In the genomic region with DNA sequence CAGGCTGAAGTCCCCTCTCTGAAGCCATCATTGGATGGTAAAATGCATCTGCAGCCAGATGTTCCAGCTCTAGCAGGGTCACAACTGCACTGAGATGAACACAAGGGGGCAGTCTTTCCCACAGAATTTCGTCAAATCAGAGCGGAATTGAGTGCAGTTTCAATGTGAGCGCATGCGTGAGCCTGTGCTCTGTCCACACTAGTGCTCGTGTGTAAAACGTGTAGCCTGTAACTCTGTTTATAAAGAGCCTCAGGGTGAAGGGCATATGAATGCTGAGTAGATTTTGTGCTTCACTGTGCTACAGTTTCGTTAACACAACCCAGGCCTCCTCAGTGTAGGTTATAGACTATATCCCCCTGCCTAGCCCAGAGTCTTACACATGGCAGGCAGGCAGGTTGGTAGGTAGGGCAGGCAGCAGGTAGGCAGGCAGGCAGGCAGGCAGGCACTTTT, we compare ENCODE assay signal across 8 cellular contexts.
DNase-seq lines count a peak whose midpoint lies in the region; ATAC-seq, FAIRE-seq and TF ChIP-seq lines count a peak whose summit lies in the region.

No MANE protein-coding gene starts in this region.

- H3K4me1 ChIP-seq in astrocyte (ENCODE audit: insufficient read depth, low read length) (no peaks in the 10 kb centered on the region), spleen (peaks cover 0 to 4% (median 0%) of the 10 kb centered on the region in 6 donors)

- H3K9ac ChIP-seq in astrocyte (ENCODE audit: low read length): peak overlapping the region; percentile 41

- 1 to 6% (median 2%) methylated on average over 7 of the region's 7 CpGs for WGBS in spleen, 5 donors

- TF ChIP-seq CTCF in astrocyte (IDR thresholded peaks at IDR 0.05; ENCODE audit: insufficient read depth, low read depth, low read length) (peak; percentile 89), spleen (IDR thresholded peaks at IDR 0.05 in 8 of 11, conservative IDR thresholded peaks at IDR 0.05 in 3 of 11) (peak; percentile 53 to 90 (median 77))

- H2AFZ ChIP-seq in astrocyte (ENCODE audit: low read depth, low read length): peak overlapping the region; percentile 92

- H3K27me3 ChIP-seq in astrocyte (ENCODE audit: insufficient read depth, low read length) (no peaks in the 10 kb centered on the region), spleen (replicated peaks in 1 of 7) (peaks cover 0 to 8% (median 0%) of the 10 kb centered on the region in 7 donors)

- H3K27ac Mint-ChIP-seq in astrocyte (ENCODE audit: unreplicated experiment): no peak overlapping the region

- DNase-seq in NCI-H2081 (lab: John Stamatoyannopoulos, UW) (peak; percentile 63 to 65), NCI-H2081 treated with DMSO at 0.1 percent for 48 hours (lab: John Stamatoyannopoulos, UW) (no peak), NAMALWA (ENCODE audit: low spot score) (peak; percentile 96), T-helper 1 cell (peak; percentile 34 to 79 (median 59)), astrocyte (ENCODE audit: low read depth) (peak; percentile 48), iPS DF 4.7 (ENCODE audit: extremely low read depth, low spot score) (peak; percentile 87), spleen (no peak)

- peaks cover 7% of the 10 kb centered on the region for H3K27me3 Mint-ChIP-seq in astrocyte (ENCODE audit: low read depth, unreplicated experiment)

- FAIRE-seq in astrocyte (lab: Jason Lieb, UNC): no peak

- no peak for TF ChIP-seq POLR2A in spleen (IDR thresholded peaks at IDR 0.05)

- H3K4me3 Mint-ChIP-seq in astrocyte (ENCODE audit: unreplicated experiment): peak overlapping the region; percentile 13

- H3K36me3 ChIP-seq in astrocyte (ENCODE audit: insufficient read depth, low read length): no peaks in the 10 kb centered on the region
- no peaks in the 10 kb centered on the region for H3K36me3 ChIP-seq in spleen

- ATAC-seq in HG02610 (IDR thresholded peaks at IDR 0.05; ENCODE audit: unreplicated experiment): peak; percentile 91

- no peaks in the 10 kb centered on the region for H3K36me3 Mint-ChIP-seq in astrocyte (ENCODE audit: low read depth, unreplicated experiment)

- peak overlapping the region; percentile 88 for H3K4me2 ChIP-seq in astrocyte (ENCODE audit: low read length)

- H4K20me1 ChIP-seq in astrocyte (ENCODE audit: insufficient read depth, low read length): no peaks in the 10 kb centered on the region

- no peaks in the 10 kb centered on the region for H3K9me3 Mint-ChIP-seq in astrocyte (ENCODE audit: unreplicated experiment)

- no peaks in the 10 kb centered on the region for H3K79me2 ChIP-seq in astrocyte (ENCODE audit: insufficient read depth, low read length)

- H3K9me3 ChIP-seq in astrocyte (ENCODE audit: insufficient read depth, low read depth, low read length): no peaks in the 10 kb centered on the region
- no peaks in the 10 kb centered on the region for H3K9me3 ChIP-seq in spleen

- H3K4me3 ChIP-seq in astrocyte (ENCODE audit: insufficient read depth, low read depth, low read length) (peak overlapping the region; percentile 50), spleen (peak overlapping the region in 1 of 8 donors; percentile 30)

- intact Hi-C loops in spleen (cut with DNase I; ENCODE audit: low total_unique reads): no loop called here

- H3K4me1 Mint-ChIP-seq in astrocyte (ENCODE audit: low read depth, unreplicated experiment): no peaks in the 10 kb centered on the region

- no peak overlapping the region for H3K27ac ChIP-seq in astrocyte (ENCODE audit: low read depth, low read length)
- no peak overlapping the region for H3K27ac ChIP-seq in spleen

Comparison
In these comparisons a context has a peak if more than half of its experiments do, and no peak if none do; other contexts are left out.
1. DNase-seq: peak in NCI-H2081 (2 of 2), NAMALWA (single experiment), T-helper 1 cell (5 of 5), astrocyte (single experiment) and iPS DF 4.7 (single experiment); none in NCI-H2081 treated with DMSO at 0.1 percent for 48 hours (single experiment) and spleen (single experiment).